1 cellular context compared by ENCODE assay signal in genomic region chr1:41366428-41367101, GRCh38.
TF ChIP-seq lines count a peak whose summit lies in the region.

No MANE protein-coding gene starts in this region.

TF ChIP-seq in SK-N-SH treated with all-trans-retinoic acid at 6 μM for 48 hours, 23 proteins besides CTCF, POLR2A, EP300 and RAD21 (continued from another document):
- TF ChIP-seq TSHZ2 (CRISPR knock-in tag; IDR thresholded peaks at IDR 0.05), result no peak
- no peak for TF ChIP-seq OSR1 (CRISPR knock-in tag; IDR thresholded peaks at IDR 0.05)
- TF ChIP-seq ARNTL (CRISPR knock-in tag; IDR thresholded peaks at IDR 0.05; ENCODE audit: borderline replicate concordance, low read depth), result no peak
- no peak for TF ChIP-seq POU6F1 (CRISPR knock-in tag; IDR thresholded peaks at IDR 0.05; ENCODE audit: borderline replicate concordance, low read depth)
- no peak for TF ChIP-seq ZFP30 (CRISPR knock-in tag; IDR thresholded peaks at IDR 0.05)
- TF ChIP-seq ZNF565 (CRISPR knock-in tag; conservative IDR thresholded peaks at IDR 0.05; ENCODE audit: low read depth), result no peak
- TF ChIP-seq ISL1 (CRISPR knock-in tag; IDR thresholded peaks at IDR 0.05), result no peak
